In genomic region chr20:47453167-47453782, GRCh38 we compare ENCODE assay signal across 1 cellular context.
TF ChIP-seq lines count a peak whose summit lies in the region.

No MANE protein-coding gene starts in this region.

TF ChIP-seq in HepG2, 621 proteins besides CTCF, POLR2A, EP300 and RAD21 (continued from another document and continues in another):
- no peak for TF ChIP-seq GMEB1 (CRISPR knock-in tag; IDR thresholded peaks at IDR 0.05; ENCODE audit: borderline replicate concordance)
- no peak for TF ChIP-seq CAMTA2 (CRISPR knock-in tag; IDR thresholded peaks at IDR 0.05; ENCODE audit: borderline replicate concordance)
- no peak for TF ChIP-seq ZNF207 (IDR thresholded peaks at IDR 0.05; ENCODE audit: borderline replicate concordance)
- no peak for TF ChIP-seq HOMEZ (CRISPR knock-in tag; IDR thresholded peaks at IDR 0.05; ENCODE audit: low read depth)
- no peak for TF ChIP-seq SMAD3 (CRISPR knock-in tag; IDR thresholded peaks at IDR 0.05)
- TF ChIP-seq ZNF7 (CRISPR knock-in tag; IDR thresholded peaks at IDR 0.05), result no peak
- no peak for TF ChIP-seq ZNF704 (CRISPR knock-in tag; IDR thresholded peaks at IDR 0.05; ENCODE audit: borderline replicate concordance)
- TF ChIP-seq PRMT3 (CRISPR knock-in tag; IDR thresholded peaks at IDR 0.05; ENCODE audit: borderline replicate concordance, low read depth), result no peak
- TF ChIP-seq KAT8 (CRISPR knock-in tag; IDR thresholded peaks at IDR 0.05), result peak; percentile 45; the same call in 1 of the 2 replicates
- TF ChIP-seq RFXAP (CRISPR knock-in tag; IDR thresholded peaks at IDR 0.05; ENCODE audit: borderline replicate concordance), result 0 out of 2 replicates have a peak, but pooled peaks have one; percentile 19
- no peak for TF ChIP-seq RNF2 (conservative IDR thresholded peaks at IDR 0.05; ENCODE audit: low read depth)
- peak; percentile 60; the same call in 1 of the 2 replicates for TF ChIP-seq ZNF12 (CRISPR knock-in tag; IDR thresholded peaks at IDR 0.05)
- no peak for TF ChIP-seq ZHX1 (CRISPR knock-in tag; IDR thresholded peaks at IDR 0.05; ENCODE audit: low read depth)
- peak; percentile 6; the same call in 1 of the 2 replicates for TF ChIP-seq FOSL1 (CRISPR knock-in tag; IDR thresholded peaks at IDR 0.05; ENCODE audit: borderline replicate concordance)
- peak; percentile 36; the same call in 1 of the 2 replicates for TF ChIP-seq PRDM15 (CRISPR knock-in tag; IDR thresholded peaks at IDR 0.05)
- peak; percentile 26; the same call in 1 of the 2 replicates for TF ChIP-seq FOXP4 (CRISPR knock-in tag; IDR thresholded peaks at IDR 0.05)
- TF ChIP-seq NFYB (CRISPR knock-in tag; IDR thresholded peaks at IDR 0.05), result no peak
- no peak for TF ChIP-seq BRF2 (CRISPR knock-in tag; IDR thresholded peaks at IDR 0.05)
- 0 out of 2 replicates have a peak, but pooled peaks have one; percentile 13 for TF ChIP-seq IRF2 (CRISPR knock-in tag; IDR thresholded peaks at IDR 0.05)
- no peak for TF ChIP-seq ZNF615 (CRISPR knock-in tag; IDR thresholded peaks at IDR 0.05; ENCODE audit: borderline replicate concordance)
- TF ChIP-seq ZNF770 (CRISPR knock-in tag; IDR thresholded peaks at IDR 0.05), result peak; percentile 80
- no peak for TF ChIP-seq ATRX (CRISPR knock-in tag; IDR thresholded peaks at IDR 0.05; ENCODE audit: borderline replicate concordance)
- no peak for TF ChIP-seq ZNF672 (CRISPR knock-in tag; IDR thresholded peaks at IDR 0.05)
- no peak for TF ChIP-seq NFKB2 (CRISPR knock-in tag; IDR thresholded peaks at IDR 0.05; ENCODE audit: borderline replicate concordance)
- TF ChIP-seq SOX5 (CRISPR knock-in tag; IDR thresholded peaks at IDR 0.05; ENCODE audit: borderline replicate concordance), result peak; percentile 51
- no peak for TF ChIP-seq ZNF724P (CRISPR knock-in tag; IDR thresholded peaks at IDR 0.05; ENCODE audit: borderline replicate concordance)
- peak; percentile 36; the same call in 1 of the 2 replicates for TF ChIP-seq ZNF331 (CRISPR knock-in tag; IDR thresholded peaks at IDR 0.05)
- no peak for TF ChIP-seq ZNF280B (CRISPR knock-in tag; IDR thresholded peaks at IDR 0.05; ENCODE audit: borderline replicate concordance)
- 0 out of 2 replicates have a peak, but pooled peaks have one; percentile 41 for TF ChIP-seq ZNF710 (CRISPR knock-in tag; IDR thresholded peaks at IDR 0.05; ENCODE audit: borderline replicate concordance)
- TF ChIP-seq MXI1 (IDR thresholded peaks at IDR 0.05; ENCODE audit: borderline replicate concordance, low read depth, low read length), result peak; percentile 13; the same call in 1 of the 3 replicates
